Comparison of ENCODE assay signal across 28 cellular contexts in genomic region chrX:30876367-30876766, GRCh38. TPM values are rescaled to one million over a fixed set of nuclear protein-coding genes. Genes with fewer than 3 reads are reported as not detected.
DNase-seq lines count a peak whose midpoint lies in the region; ATAC-seq, FAIRE-seq and TF ChIP-seq lines count a peak whose summit lies in the region.
"Had no signal": no experiment of that assay in that cellular context is flagged by ENCODE, and none has a peak within 500 bp of the region (broad histone marks: within the 10 kb centered on the region; RNA-seq: fewer than 3 reads in every experiment).

No MANE protein-coding gene starts in this region.

- no peaks in the 10 kb centered on the region for H3K9me3 Mint-ChIP-seq in activated naive CD4-positive, alpha-beta T cell treated with anti-CD3 and anti-CD28 coated beads, Interleukin-2, amount 10 ng/mL, durations not matched to agents 7 days and 5 days
- H3K9me3 Mint-ChIP-seq in activated naive CD4-positive, alpha-beta T cell treated with anti-CD3 and anti-CD28 coated beads for 36 hours: no peaks in the 10 kb centered on the region
- H3K9me3 Mint-ChIP-seq in T-helper 2 cell treated with Interferon-gamma antibody and Interleukin-4, amounts not matched to agents 5 μg/mL and 100 μg/mL, for 36 hours: no peaks in the 10 kb centered on the region
- H3K9me3 Mint-ChIP-seq: activated CD4-positive, alpha-beta T cell treated with anti-CD3 and anti-CD28 coated beads, Interleukin-2, amount 10 ng/mL, durations not matched to agents 7 days and 5 days; IgD-negative memory B cell; immature natural killer cell had no signal

- peak overlapping the region; percentile 95 for H3K27ac ChIP-seq in RWPE2 (ENCODE audit: poor library complexity, severe bottlenecking)
- H3K27ac ChIP-seq in kidney (ENCODE audit: low read depth in 2 of 2, low read length in 2 of 2): no peak overlapping the region
- peak overlapping the region; percentile 91 for H3K27ac ChIP-seq in smooth muscle cell (ENCODE audit: low read depth)
- H3K27ac ChIP-seq: BLaER1, cardiac muscle cell, HL-60, lower lobe of right lung, stomach, upper lobe of right lung had no signal

- H3K4me3 Mint-ChIP-seq in activated naive CD4-positive, alpha-beta T cell treated with anti-CD3 and anti-CD28 coated beads, Interleukin-2, amount 10 ng/mL, durations not matched to agents 7 days and 5 days: no peak overlapping the region
- H3K4me3 Mint-ChIP-seq in activated naive CD4-positive, alpha-beta T cell treated with anti-CD3 and anti-CD28 coated beads for 36 hours: no peak overlapping the region
- H3K4me3 Mint-ChIP-seq in T-helper 2 cell treated with Interferon-gamma antibody and Interleukin-4, amounts not matched to agents 5 μg/mL and 100 μg/mL, for 36 hours: no peak overlapping the region
- H3K4me3 Mint-ChIP-seq: activated CD4-positive, alpha-beta T cell treated with anti-CD3 and anti-CD28 coated beads, Interleukin-2, amount 10 ng/mL, durations not matched to agents 7 days and 5 days; IgD-negative memory B cell; immature natural killer cell had no signal

- ATAC-seq in RWPE2 (ENCODE audit: low read depth) (peak; percentile 55), GM18907 (IDR thresholded peaks at IDR 0.05; ENCODE audit: unreplicated experiment) (no peak)
- ATAC-seq: lower lobe of right lung, Panc1, upper lobe of right lung had no signal

- H3K4me1 ChIP-seq in RWPE2 (ENCODE audit: insufficient read depth, poor library complexity, severe bottlenecking) (peaks cover 52% of the 10 kb centered on the region), kidney (ENCODE audit: control insufficient read depth in 1 of 2, insufficient read depth in 1 of 2, low read depth in 1 of 2, low read length in 2 of 2) (no peaks in the 10 kb centered on the region), smooth muscle cell (ENCODE audit: low read depth) (no peaks in the 10 kb centered on the region)
- H3K4me1 ChIP-seq: Caco-2, lower lobe of right lung, upper lobe of right lung had no signal

- no peak overlapping the region for H3K9ac ChIP-seq in kidney (ENCODE audit: low read length in 2 of 2)
- no peak overlapping the region for H3K9ac ChIP-seq in smooth muscle cell (ENCODE audit: low read depth)
- H3K9ac ChIP-seq: BLaER1 had no signal

- no peak overlapping the region for H2AFZ ChIP-seq in smooth muscle cell (ENCODE audit: low read depth)

- no peak for TF ChIP-seq CTCF in RWPE2 (IDR thresholded peaks at IDR 0.05; ENCODE audit: poor library complexity, severe bottlenecking)
- TF ChIP-seq CTCF in kidney (IDR thresholded peaks at IDR 0.05; ENCODE audit: borderline replicate concordance, extremely low read depth, insufficient read depth): no peak
- no peak for TF ChIP-seq CTCF in smooth muscle cell (IDR thresholded peaks at IDR 0.05; ENCODE audit: borderline replicate concordance, insufficient read depth, poor library complexity, severe bottlenecking)

- CTCF ChIA-PET in activated naive CD4-positive, alpha-beta T cell treated with anti-CD3 and anti-CD28 coated beads, Interleukin-2, amount 10 ng/mL, durations not matched to agents 7 days and 5 days (lab: Charles Lee): no interaction called here
- CTCF ChIA-PET in activated naive CD4-positive, alpha-beta T cell treated with anti-CD3 and anti-CD28 coated beads for 36 hours (lab: Charles Lee): no interaction called here

- H3K4me3 ChIP-seq in RWPE2 (ENCODE audit: severe bottlenecking): no peak overlapping the region
- H3K4me3 ChIP-seq in kidney (ENCODE audit: low read length in 2 of 2): no peak overlapping the region
- H3K4me3 ChIP-seq in smooth muscle cell: no peak overlapping the region
- H3K4me3 ChIP-seq: BLaER1, cardiac muscle cell, lower lobe of right lung, stomach, upper lobe of right lung had no signal

- no peak for DNase-seq in activated naive CD4-positive, alpha-beta T cell treated with anti-CD3 and anti-CD28 coated beads, Interleukin-2, amount 10 ng/mL, durations not matched to agents 7 days and 5 days
- DNase-seq in activated naive CD4-positive, alpha-beta T cell treated with anti-CD3 and anti-CD28 coated beads for 36 hours: no peak
- DNase-seq in RWPE2 (ENCODE audit: low spot score) (no peak), kidney (peak; percentile 55), smooth muscle cell (lab: John Stamatoyannopoulos, UW; ENCODE audit: unreplicated experiment) (no peak), HuH-7.5 (ENCODE audit: low spot score) (no peak)
- no peak for DNase-seq in T-helper 2 cell treated with Interferon-gamma antibody and Interleukin-4, amounts not matched to agents 5 μg/mL and 100 μg/mL, for 36 hours (ENCODE audit: low spot score)
- DNase-seq: activated CD4-positive, alpha-beta T cell treated with anti-CD3 and anti-CD28 coated beads, Interleukin-2, amount 10 ng/mL, durations not matched to agents 7 days and 5 days; activated effector memory CD4-positive, alpha-beta T cell treated with Interleukin-2 at 50 U/mL for 16 hours; Caco-2; cortex of kidney; immature natural killer cell; lower lobe of right lung; NCI-H2081 treated with DMSO at 0.1 percent for 48 hours; nucleus accumbens; retina; stimulated activated CD4-positive, alpha-beta T cell treated with anti-CD3 and anti-CD28 coated beads, Interleukin-12 subunit alpha, Interleukin-12 subunit beta, amount 100 ng/mL, for 4 hours; stomach; T-helper 2 cell; upper lobe of right lung had no signal

- no peaks in the 10 kb centered on the region for H3F3A ChIP-seq in smooth muscle cell (ENCODE audit: low read depth)

- H3K4me2 ChIP-seq in smooth muscle cell: peak overlapping the region; percentile 67
- H3K4me2 ChIP-seq: BLaER1 had no signal

- no peaks in the 10 kb centered on the region for H3K4me1 Mint-ChIP-seq in activated naive CD4-positive, alpha-beta T cell treated with anti-CD3 and anti-CD28 coated beads, Interleukin-2, amount 10 ng/mL, durations not matched to agents 7 days and 5 days
- peaks cover 44% of the 10 kb centered on the region for H3K4me1 Mint-ChIP-seq in activated naive CD4-positive, alpha-beta T cell treated with anti-CD3 and anti-CD28 coated beads for 36 hours (ENCODE audit: low read depth)
- peaks cover 11% of the 10 kb centered on the region for H3K4me1 Mint-ChIP-seq in T-helper 2 cell treated with Interferon-gamma antibody and Interleukin-4, amounts not matched to agents 5 μg/mL and 100 μg/mL, for 36 hours (ENCODE audit: low read depth)

- no peak for FAIRE-seq in kidney (lab: Jason Lieb, UNC)
- FAIRE-seq: A204.1, GM12892 had no signal

- H3K36me3 Mint-ChIP-seq in activated naive CD4-positive, alpha-beta T cell treated with anti-CD3 and anti-CD28 coated beads, Interleukin-2, amount 10 ng/mL, durations not matched to agents 7 days and 5 days: no peaks in the 10 kb centered on the region
- H3K36me3 Mint-ChIP-seq in activated naive CD4-positive, alpha-beta T cell treated with anti-CD3 and anti-CD28 coated beads for 36 hours (ENCODE audit: low read depth): peaks cover 1% of the 10 kb centered on the region
- peaks cover 4% of the 10 kb centered on the region for H3K36me3 Mint-ChIP-seq in T-helper 2 cell treated with Interferon-gamma antibody and Interleukin-4, amounts not matched to agents 5 μg/mL and 100 μg/mL, for 36 hours (ENCODE audit: low read depth)
- H3K36me3 Mint-ChIP-seq: immature natural killer cell had no signal

- peak overlapping the region; percentile 15 for H3K27ac Mint-ChIP-seq in activated naive CD4-positive, alpha-beta T cell treated with anti-CD3 and anti-CD28 coated beads, Interleukin-2, amount 10 ng/mL, durations not matched to agents 7 days and 5 days
- no peak overlapping the region for H3K27ac Mint-ChIP-seq in activated naive CD4-positive, alpha-beta T cell treated with anti-CD3 and anti-CD28 coated beads for 36 hours
- no peak overlapping the region for H3K27ac Mint-ChIP-seq in T-helper 2 cell treated with Interferon-gamma antibody and Interleukin-4, amounts not matched to agents 5 μg/mL and 100 μg/mL, for 36 hours
- H3K27ac Mint-ChIP-seq: activated CD4-positive, alpha-beta T cell treated with anti-CD3 and anti-CD28 coated beads, Interleukin-2, amount 10 ng/mL, durations not matched to agents 7 days and 5 days; IgD-negative memory B cell; immature natural killer cell had no signal

- peaks cover 33% of the 10 kb centered on the region for H3K79me2 ChIP-seq in smooth muscle cell (ENCODE audit: low read depth)

- intact Hi-C loops in activated naive CD4-positive, alpha-beta T cell treated with anti-CD3 and anti-CD28 coated beads for 36 hours (cut with micrococcal nuclease): loop anchor here (1.0 kb wide), 1 partner anchor 11 kb away; no protein-coding TSS in a partner anchor
- intact Hi-C loops in kidney (cut with DNase I): no loop called here

- no peaks in the 10 kb centered on the region for H3K27me3 Mint-ChIP-seq in activated naive CD4-positive, alpha-beta T cell treated with anti-CD3 and anti-CD28 coated beads, Interleukin-2, amount 10 ng/mL, durations not matched to agents 7 days and 5 days
- no peaks in the 10 kb centered on the region for H3K27me3 Mint-ChIP-seq in activated naive CD4-positive, alpha-beta T cell treated with anti-CD3 and anti-CD28 coated beads for 36 hours (ENCODE audit: low read depth)
- no peaks in the 10 kb centered on the region for H3K27me3 Mint-ChIP-seq in T-helper 2 cell treated with Interferon-gamma antibody and Interleukin-4, amounts not matched to agents 5 μg/mL and 100 μg/mL, for 36 hours (ENCODE audit: low read depth)
- H3K27me3 Mint-ChIP-seq: activated CD4-positive, alpha-beta T cell treated with anti-CD3 and anti-CD28 coated beads, Interleukin-2, amount 10 ng/mL, durations not matched to agents 7 days and 5 days; IgD-negative memory B cell had no signal

- no peaks in the 10 kb centered on the region for H3K27me3 ChIP-seq in RWPE2 (ENCODE audit: insufficient read depth, poor library complexity, severe bottlenecking)
- no peaks in the 10 kb centered on the region for H3K27me3 ChIP-seq in smooth muscle cell (ENCODE audit: low read depth)
- H3K27me3 ChIP-seq: BLaER1, cardiac muscle cell, stomach, upper lobe of right lung had no signal

- no peaks in the 10 kb centered on the region for H4K20me1 ChIP-seq in smooth muscle cell (ENCODE audit: low read depth)

- no peaks in the 10 kb centered on the region for H3K9me3 ChIP-seq in RWPE2 (ENCODE audit: severe bottlenecking)
- H3K9me3 ChIP-seq in kidney (ENCODE audit: control insufficient read depth in 1 of 2, low read length in 2 of 2): no peaks in the 10 kb centered on the region
- H3K9me3 ChIP-seq in smooth muscle cell (replicated peaks; ENCODE audit: low read depth): no peaks in the 10 kb centered on the region
- H3K9me3 ChIP-seq: BLaER1, Caco-2, lower lobe of right lung, stomach, upper lobe of right lung had no signal

- 76% methylated on average over 6 of the region's 6 CpGs for WGBS in smooth muscle cell (ENCODE audit: low lambda C conversion rate)

- H3K36me3 ChIP-seq in RWPE2 (ENCODE audit: low read depth) (no peaks in the 10 kb centered on the region; the same call in 1 of the 2 replicates), kidney (ENCODE audit: control insufficient read depth in 1 of 2, insufficient read depth in 2 of 2, low read length in 2 of 2) (no peaks in the 10 kb centered on the region), smooth muscle cell (ENCODE audit: low read depth) (no peaks in the 10 kb centered on the region)
- H3K36me3 ChIP-seq: BLaER1, cardiac muscle cell, lower lobe of right lung, stomach, upper lobe of right lung had no signal

RNA-seq across cellular contexts. Expression of gene TAB3, which starts 12.7 kb away (rescaled TPM):
- total RNA-seq in activated naive CD4-positive, alpha-beta T cell treated with anti-CD3 and anti-CD28 coated beads for 36 hours: 10 to 100 TPM; 13.6 to 15.7 TPM
- total RNA-seq in kidney (26.9 TPM), smooth muscle cell (15.7 and 31.9 TPM in 2 replicates)
- polyA plus RNA-seq in kidney (ENCODE audit: insufficient read depth, low read depth, low replicate concordance) (7.9 TPM), smooth muscle cell (4.8 and 6.2 TPM in 2 replicates)

Comparison
In these comparisons a context has a peak if more than half of its experiments do, and no peak if none do; other contexts are left out.
1. H3K27ac ChIP-seq: peak in RWPE2 (single experiment) and smooth muscle cell (single experiment); none in kidney (0 of 2).